ENCODE assay signal across 13 cellular contexts in genomic region chr2:226079677-226080076, GRCh38.
DNase-seq lines count a peak whose midpoint lies in the region; ATAC-seq, FAIRE-seq and TF ChIP-seq lines count a peak whose summit lies in the region.
"Had no signal": no experiment of that assay in that cellular context is flagged by ENCODE, and none has a peak within 500 bp of the region (broad histone marks: within the 10 kb centered on the region; RNA-seq: fewer than 3 reads in every experiment).

No MANE protein-coding gene starts in this region.

- H3K27me3 ChIP-seq in fibroblast of lung (ENCODE audit: control insufficient read depth, insufficient read depth, low read length), result no peaks in the 10 kb centered on the region
- no peaks in the 10 kb centered on the region for H3K27me3 ChIP-seq in testis
- H3K27me3 ChIP-seq: body of pancreas, right atrium auricular region had no signal

- no peak overlapping the region for H3K9ac ChIP-seq in fibroblast of lung (ENCODE audit: insufficient read depth, low read length)

- H3K4me1 Mint-ChIP-seq in activated T-cell treated with anti-CD3 and anti-CD28 coated beads, Interleukin-2, amount 50 U/mL, for 72 hours (ENCODE audit: low read depth), result no peaks in the 10 kb centered on the region

- peak overlapping the region; percentile 71 for H3K27ac ChIP-seq in fibroblast of lung (ENCODE audit: insufficient read depth, low read length)
- H3K27ac ChIP-seq in testis, result no peak overlapping the region
- H3K27ac ChIP-seq: A549, body of pancreas, right atrium auricular region had no signal

- ATAC-seq in activated T-cell treated with anti-CD3 and anti-CD28 coated beads, Interleukin-2, amount 50 U/mL, for 72 hours (replicated peaks in 1 of 2), result peak; percentile 88 to 92
- ATAC-seq in GM21529 (IDR thresholded peaks at IDR 0.05; ENCODE audit: unreplicated experiment), result no peak
- ATAC-seq: A549, body of pancreas had no signal

- H3K27ac Mint-ChIP-seq in activated T-cell treated with anti-CD3 and anti-CD28 coated beads, Interleukin-2, amount 50 U/mL, for 72 hours, result no peak overlapping the region
- H3K27ac Mint-ChIP-seq: endodermal cell had no signal

- no peaks in the 10 kb centered on the region for H3K27me3 Mint-ChIP-seq in activated T-cell treated with anti-CD3 and anti-CD28 coated beads, Interleukin-2, amount 50 U/mL, for 72 hours (ENCODE audit: low read depth)

- H4K20me1 ChIP-seq in fibroblast of lung (ENCODE audit: control insufficient read depth, extremely low read depth, insufficient read depth, low read length), result no peaks in the 10 kb centered on the region

- FAIRE-seq in RCC 7860 (lab: Jason Lieb, UNC) (peak; percentile 70), frontal cortex (lab: Jason Lieb, UNC) (no peak)
- FAIRE-seq: A549 had no signal

- H3K36me3 Mint-ChIP-seq in activated T-cell treated with anti-CD3 and anti-CD28 coated beads, Interleukin-2, amount 50 U/mL, for 72 hours (ENCODE audit: insufficient read depth in 2 of 2), result no peaks in the 10 kb centered on the region

- no peak overlapping the region for H3K4me3 Mint-ChIP-seq in activated T-cell treated with anti-CD3 and anti-CD28 coated beads, Interleukin-2, amount 50 U/mL, for 72 hours
- H3K4me3 Mint-ChIP-seq: endodermal cell had no signal

- H3K4me1 ChIP-seq in fibroblast of lung (ENCODE audit: control insufficient read depth, extremely low read depth, insufficient read depth, low read length) (peaks cover 20% of the 10 kb centered on the region), testis (no peaks in the 10 kb centered on the region)
- H3K4me1 ChIP-seq: A549, body of pancreas, right atrium auricular region had no signal

- no peaks in the 10 kb centered on the region for H3K9me3 Mint-ChIP-seq in activated T-cell treated with anti-CD3 and anti-CD28 coated beads, Interleukin-2, amount 50 U/mL, for 72 hours

- H2AFZ ChIP-seq in fibroblast of lung (ENCODE audit: low read length), result no peak overlapping the region

- H3K36me3 ChIP-seq in fibroblast of lung (ENCODE audit: control insufficient read depth, insufficient read depth, low read length) (no peaks in the 10 kb centered on the region), testis (ENCODE audit: low read depth, missing control alignments) (no peaks in the 10 kb centered on the region)
- H3K36me3 ChIP-seq: right atrium auricular region had no signal

- no peak for TF ChIP-seq POLR2A in testis (IDR thresholded peaks at IDR 0.05)

- H3K79me2 ChIP-seq in fibroblast of lung (ENCODE audit: control insufficient read depth, insufficient read depth, low read length), result no peaks in the 10 kb centered on the region

- no peaks in the 10 kb centered on the region for H3K9me3 ChIP-seq in fibroblast of lung (ENCODE audit: control insufficient read depth, insufficient read depth, low read depth, low read length)
- H3K9me3 ChIP-seq in testis, result no peaks in the 10 kb centered on the region
- H3K9me3 ChIP-seq: body of pancreas, right atrium auricular region had no signal

- no peak for TF ChIP-seq CTCF in fibroblast of lung (conservative IDR thresholded peaks at IDR 0.05 in 1 of 2, IDR thresholded peaks at IDR 0.05 in 1 of 2; ENCODE audit: low read depth in 1 of 2, low read length in 2 of 2)
- no peak for TF ChIP-seq CTCF in testis (IDR thresholded peaks at IDR 0.05)

- DNase-seq in activated T-cell treated with anti-CD3 and anti-CD28 coated beads, Interleukin-2, amount 50 U/mL, for 72 hours, result peak in 1 of 2 donors; percentile 2
- no peak for DNase-seq in activated T-cell treated with anti-CD3 and anti-CD28 coated beads, Interleukin-2, amount 50 U/mL, for 1 hour
- DNase-seq in RCC 7860 (ENCODE audit: low spot score), result peak; percentile 91
- DNase-seq in fibroblast of lung (ENCODE audit: low read depth in 2 of 2), result peak; percentile 91 to 99
- peak; percentile 69 for DNase-seq in testis
- no peak for DNase-seq in NCI-H2081 treated with DMSO at 0.1 percent for 48 hours (lab: John Stamatoyannopoulos, UW)
- no peak for DNase-seq in frontal cortex (ENCODE audit: low spot score in 2 of 2)
- DNase-seq: body of pancreas, endodermal cell, NCI-H2081 had no signal

- intact Hi-C loops in testis (cut with DNase I; ENCODE audit: low total_unique reads), result no loop called here

- H3K4me3 ChIP-seq in fibroblast of lung (replicated peaks in 1 of 4; ENCODE audit: control extremely low read depth in 1 of 4, insufficient read depth in 1 of 4, low read depth in 3 of 4, low read length in 4 of 4) (no peak overlapping the region), testis (no peak overlapping the region)
- H3K4me3 ChIP-seq: A549, body of pancreas, right atrium auricular region had no signal

- H3K4me2 ChIP-seq in fibroblast of lung (ENCODE audit: extremely low read depth, insufficient read depth, low read length), result peak overlapping the region; percentile 17
- H3K4me2 ChIP-seq: A549 had no signal

Comparison
In these comparisons a context has a peak if more than half of its experiments do, and no peak if none do; other contexts are left out.
1. DNase-seq: peak in RCC 7860 (single experiment), fibroblast of lung (2 of 2) and testis (single experiment); none in activated T-cell treated with anti-CD3 and anti-CD28 coated beads, Interleukin-2, amount 50 U/mL, for 1 hour (single experiment), NCI-H2081 treated with DMSO at 0.1 percent for 48 hours (single experiment) and frontal cortex (0 of 2).